ENCODE assay signal across 2 cellular contexts in the genomic region with DNA sequence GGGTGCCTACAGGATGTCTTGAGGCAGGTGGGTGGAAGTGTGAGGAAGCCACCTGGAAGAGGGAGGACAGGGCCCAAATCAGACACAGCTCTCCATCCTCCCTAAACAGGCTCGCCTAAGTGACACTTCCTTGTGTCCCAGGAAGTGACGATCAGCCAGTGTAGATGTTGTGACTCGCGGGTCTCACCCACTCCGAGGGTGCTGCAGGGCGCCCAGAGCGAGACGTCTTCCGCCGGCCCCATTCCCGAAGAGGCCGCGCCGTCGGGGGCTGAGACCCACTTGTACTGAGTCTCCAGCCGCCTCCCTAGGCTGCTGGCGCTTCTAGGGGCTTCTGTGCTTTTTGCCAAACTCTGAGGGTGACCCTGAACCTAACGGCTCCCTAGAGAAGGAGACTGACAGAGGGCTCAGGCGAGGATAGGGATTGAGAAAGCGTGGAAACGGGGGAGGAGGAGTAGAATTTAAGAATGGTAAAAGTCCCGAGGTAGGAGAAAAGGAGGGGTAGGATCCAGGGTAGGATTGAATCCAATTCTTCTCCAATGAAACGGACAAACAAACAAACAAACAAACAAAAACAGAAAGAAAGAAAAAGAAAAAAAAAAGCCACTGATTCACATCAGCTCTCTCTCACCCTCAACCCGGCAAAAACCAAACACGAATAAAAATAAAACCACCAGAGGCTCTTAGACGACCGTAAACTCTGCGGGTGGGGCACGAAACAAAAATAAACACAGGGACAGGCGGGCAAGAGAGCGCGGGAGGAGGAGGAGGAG.
TF ChIP-seq lines count a peak whose summit lies in the region.

No MANE protein-coding gene starts in this region.

TF ChIP-seq in GM23338, 12 proteins besides CTCF, POLR2A, EP300 and RAD21 (continues in another document):
- TF ChIP-seq STAT1 (IDR thresholded peaks at IDR 0.05; ENCODE audit: unreplicated experiment) (no peak), JUNB (IDR thresholded peaks at IDR 0.05; ENCODE audit: unreplicated experiment) (no peak), NANOG (IDR thresholded peaks at IDR 0.05; ENCODE audit: borderline replicate concordance) (no peak), EZH2phosphoT487 (IDR thresholded peaks at IDR 0.05; ENCODE audit: unreplicated experiment) (no peak)
- TF ChIP-seq, protein P1, sequence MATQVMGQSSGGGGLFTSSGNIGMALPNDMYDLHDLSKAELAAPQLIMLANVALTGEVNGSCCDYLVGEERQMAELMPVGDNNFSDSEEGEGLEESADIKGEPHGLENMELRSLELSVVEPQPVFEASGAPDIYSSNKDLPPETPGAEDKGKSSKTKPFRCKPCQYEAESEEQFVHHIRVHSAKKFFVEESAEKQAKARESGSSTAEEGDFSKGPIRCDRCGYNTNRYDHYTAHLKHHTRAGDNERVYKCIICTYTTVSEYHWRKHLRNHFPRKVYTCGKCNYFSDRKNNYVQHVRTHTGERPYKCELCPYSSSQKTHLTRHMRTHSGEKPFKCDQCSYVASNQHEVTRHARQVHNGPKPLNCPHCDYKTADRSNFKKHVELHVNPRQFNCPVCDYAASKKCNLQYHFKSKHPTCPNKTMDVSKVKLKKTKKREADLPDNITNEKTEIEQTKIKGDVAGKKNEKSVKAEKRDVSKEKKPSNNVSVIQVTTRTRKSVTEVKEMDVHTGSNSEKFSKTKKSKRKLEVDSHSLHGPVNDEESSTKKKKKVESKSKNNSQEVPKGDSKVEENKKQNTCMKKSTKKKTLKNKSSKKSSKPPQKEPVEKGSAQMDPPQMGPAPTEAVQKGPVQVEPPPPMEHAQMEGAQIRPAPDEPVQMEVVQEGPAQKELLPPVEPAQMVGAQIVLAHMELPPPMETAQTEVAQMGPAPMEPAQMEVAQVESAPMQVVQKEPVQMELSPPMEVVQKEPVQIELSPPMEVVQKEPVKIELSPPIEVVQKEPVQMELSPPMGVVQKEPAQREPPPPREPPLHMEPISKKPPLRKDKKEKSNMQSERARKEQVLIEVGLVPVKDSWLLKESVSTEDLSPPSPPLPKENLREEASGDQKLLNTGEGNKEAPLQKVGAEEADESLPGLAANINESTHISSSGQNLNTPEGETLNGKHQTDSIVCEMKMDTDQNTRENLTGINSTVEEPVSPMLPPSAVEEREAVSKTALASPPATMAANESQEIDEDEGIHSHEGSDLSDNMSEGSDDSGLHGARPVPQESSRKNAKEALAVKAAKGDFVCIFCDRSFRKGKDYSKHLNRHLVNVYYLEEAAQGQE (IDR thresholded peaks at IDR 0.05; ENCODE audit: unreplicated experiment): no peak
- TF ChIP-seq, protein P2, sequence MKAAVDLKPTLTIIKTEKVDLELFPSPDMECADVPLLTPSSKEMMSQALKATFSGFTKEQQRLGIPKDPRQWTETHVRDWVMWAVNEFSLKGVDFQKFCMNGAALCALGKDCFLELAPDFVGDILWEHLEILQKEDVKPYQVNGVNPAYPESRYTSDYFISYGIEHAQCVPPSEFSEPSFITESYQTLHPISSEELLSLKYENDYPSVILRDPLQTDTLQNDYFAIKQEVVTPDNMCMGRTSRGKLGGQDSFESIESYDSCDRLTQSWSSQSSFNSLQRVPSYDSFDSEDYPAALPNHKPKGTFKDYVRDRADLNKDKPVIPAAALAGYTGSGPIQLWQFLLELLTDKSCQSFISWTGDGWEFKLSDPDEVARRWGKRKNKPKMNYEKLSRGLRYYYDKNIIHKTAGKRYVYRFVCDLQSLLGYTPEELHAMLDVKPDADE (IDR thresholded peaks at IDR 0.05): no peak
- TF ChIP-seq, protein P3, sequence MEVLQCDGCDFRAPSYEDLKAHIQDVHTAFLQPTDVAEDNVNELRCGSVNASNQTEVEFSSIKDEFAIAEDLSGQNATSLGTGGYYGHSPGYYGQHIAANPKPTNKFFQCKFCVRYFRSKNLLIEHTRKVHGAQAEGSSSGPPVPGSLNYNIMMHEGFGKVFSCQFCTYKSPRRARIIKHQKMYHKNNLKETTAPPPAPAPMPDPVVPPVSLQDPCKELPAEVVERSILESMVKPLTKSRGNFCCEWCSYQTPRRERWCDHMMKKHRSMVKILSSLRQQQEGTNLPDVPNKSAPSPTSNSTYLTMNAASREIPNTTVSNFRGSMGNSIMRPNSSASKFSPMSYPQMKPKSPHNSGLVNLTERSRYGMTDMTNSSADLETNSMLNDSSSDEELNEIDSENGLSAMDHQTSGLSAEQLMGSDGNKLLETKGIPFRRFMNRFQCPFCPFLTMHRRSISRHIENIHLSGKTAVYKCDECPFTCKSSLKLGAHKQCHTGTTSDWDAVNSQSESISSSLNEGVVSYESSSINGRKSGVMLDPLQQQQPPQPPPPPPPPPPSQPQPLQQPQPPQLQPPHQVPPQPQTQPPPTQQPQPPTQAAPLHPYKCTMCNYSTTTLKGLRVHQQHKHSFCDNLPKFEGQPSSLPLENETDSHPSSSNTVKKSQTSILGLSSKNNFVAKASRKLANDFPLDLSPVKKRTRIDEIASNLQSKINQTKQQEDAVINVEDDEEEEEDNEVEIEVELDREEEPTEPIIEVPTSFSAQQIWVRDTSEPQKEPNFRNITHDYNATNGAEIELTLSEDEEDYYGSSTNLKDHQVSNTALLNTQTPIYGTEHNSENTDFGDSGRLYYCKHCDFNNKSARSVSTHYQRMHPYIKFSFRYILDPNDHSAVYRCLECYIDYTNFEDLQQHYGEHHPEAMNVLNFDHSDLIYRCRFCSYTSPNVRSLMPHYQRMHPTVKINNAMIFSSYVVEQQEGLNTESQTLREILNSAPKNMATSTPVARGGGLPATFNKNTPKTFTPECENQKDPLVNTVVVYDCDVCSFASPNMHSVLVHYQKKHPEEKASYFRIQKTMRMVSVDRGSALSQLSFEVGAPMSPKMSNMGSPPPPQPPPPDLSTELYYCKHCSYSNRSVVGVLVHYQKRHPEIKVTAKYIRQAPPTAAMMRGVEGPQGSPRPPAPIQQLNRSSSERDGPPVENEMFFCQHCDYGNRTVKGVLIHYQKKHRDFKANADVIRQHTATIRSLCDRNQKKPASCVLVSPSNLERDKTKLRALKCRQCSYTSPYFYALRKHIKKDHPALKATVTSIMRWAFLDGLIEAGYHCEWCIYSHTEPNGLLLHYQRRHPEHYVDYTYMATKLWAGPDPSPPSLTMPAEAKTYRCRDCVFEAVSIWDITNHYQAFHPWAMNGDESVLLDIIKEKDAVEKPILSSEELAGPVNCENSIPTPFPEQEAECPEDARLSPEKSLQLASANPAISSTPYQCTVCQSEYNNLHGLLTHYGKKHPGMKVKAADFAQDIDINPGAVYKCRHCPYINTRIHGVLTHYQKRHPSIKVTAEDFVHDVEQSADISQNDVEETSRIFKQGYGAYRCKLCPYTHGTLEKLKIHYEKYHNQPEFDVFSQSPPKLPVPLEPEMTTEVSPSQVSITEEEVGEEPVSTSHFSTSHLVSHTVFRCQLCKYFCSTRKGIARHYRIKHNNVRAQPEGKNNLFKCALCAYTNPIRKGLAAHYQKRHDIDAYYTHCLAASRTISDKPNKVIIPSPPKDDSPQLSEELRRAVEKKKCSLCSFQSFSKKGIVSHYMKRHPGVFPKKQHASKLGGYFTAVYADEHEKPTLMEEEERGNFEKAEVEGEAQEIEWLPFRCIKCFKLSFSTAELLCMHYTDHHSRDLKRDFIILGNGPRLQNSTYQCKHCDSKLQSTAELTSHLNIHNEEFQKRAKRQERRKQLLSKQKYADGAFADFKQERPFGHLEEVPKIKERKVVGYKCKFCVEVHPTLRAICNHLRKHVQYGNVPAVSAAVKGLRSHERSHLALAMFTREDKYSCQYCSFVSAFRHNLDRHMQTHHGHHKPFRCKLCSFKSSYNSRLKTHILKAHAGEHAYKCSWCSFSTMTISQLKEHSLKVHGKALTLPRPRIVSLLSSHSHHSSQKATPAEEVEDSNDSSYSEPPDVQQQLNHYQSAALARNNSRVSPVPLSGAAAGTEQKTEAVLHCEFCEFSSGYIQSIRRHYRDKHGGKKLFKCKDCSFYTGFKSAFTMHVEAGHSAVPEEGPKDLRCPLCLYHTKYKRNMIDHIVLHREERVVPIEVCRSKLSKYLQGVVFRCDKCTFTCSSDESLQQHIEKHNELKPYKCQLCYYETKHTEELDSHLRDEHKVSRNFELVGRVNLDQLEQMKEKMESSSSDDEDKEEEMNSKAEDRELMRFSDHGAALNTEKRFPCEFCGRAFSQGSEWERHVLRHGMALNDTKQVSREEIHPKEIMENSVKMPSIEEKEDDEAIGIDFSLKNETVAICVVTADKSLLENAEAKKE (CRISPR knock-in tag; IDR thresholded peaks at IDR 0.05): no peak

TF ChIP-seq in H1, 55 proteins besides CTCF, POLR2A, EP300 and RAD21:
- peak; percentile 38 for TF ChIP-seq KDM4A (IDR thresholded peaks at IDR 0.05; ENCODE audit: low read depth, low read length, severe bottlenecking)
- no peak for TF ChIP-seq SRF (IDR thresholded peaks at IDR 0.05; ENCODE audit: low read depth, low read length)
